In genomic region chr14:101808894-101809670, GRCh38 we compare ENCODE assay signal across 8 cellular contexts. TPM values are rescaled to one million over a fixed set of nuclear protein-coding genes. Genes with fewer than 3 reads are reported as not detected.
DNase-seq lines count a peak whose midpoint lies in the region; ATAC-seq, FAIRE-seq and TF ChIP-seq lines count a peak whose summit lies in the region.

No MANE protein-coding gene starts in this region.

- H3K9me3 Mint-ChIP-seq in activated CD8-positive, alpha-beta memory T cell treated with anti-CD3 and anti-CD28 coated beads, Interleukin-2, amount 10 ng/mL, durations not matched to agents 7 days and 5 days (ENCODE audit: low read depth): no peaks in the 10 kb centered on the region

- H3K36me3 ChIP-seq in HepG2 (replicated peaks in 1 of 2; ENCODE audit: control insufficient read depth in 1 of 2, insufficient read depth in 2 of 2, low read length in 2 of 2) (peaks cover 0 to 16% of the 10 kb centered on the region in 2 experiments; a peak in 1 of 5 replicates), thyroid gland (no peaks in the 10 kb centered on the region)

- H3K4me3 ChIP-seq in HepG2 (replicated peaks in 1 of 3; ENCODE audit: insufficient read depth in 1 of 3, low read depth in 2 of 3, low read length in 3 of 3) (peak overlapping the region; percentile 73 to 84 (median 77)), thyroid gland (replicated peaks in 1 of 3) (peak overlapping the region in 2 of 3 donors; percentile 18 to 45)

- peaks cover 40% of the 10 kb centered on the region for H3K79me2 ChIP-seq in HepG2 (ENCODE audit: insufficient read depth, low read length)

- in situ Hi-C loops in HepG2 (cut with HindIII; ENCODE audit: extremely low pct_ligation_motif_present, low pct_unique_long_range_greater_than_20kb): no loop called here

- POLR2A ChIA-PET in HepG2 (lab: Yijun Ruan, JAX): interaction anchor here (0.6 to 1.5 kb wide), 10 partner anchors 10 to 512 kb away, joined by 3 to 15 read pairs (median 5); no protein-coding TSS in a partner anchor

- TF ChIP-seq RAD21 in HepG2 (CRISPR knock-in tag; IDR thresholded peaks at IDR 0.05): no peak

- CTCF ChIA-PET in activated CD8-positive, alpha-beta memory T cell treated with anti-CD3 and anti-CD28 coated beads, Interleukin-2, amount 10 ng/mL, durations not matched to agents 7 days and 5 days (lab: Charles Lee): interaction anchor here (0.7 to 9.6 kb wide), 16 partner anchors 8 to 205 kb away, joined by 3 to 76 read pairs (median 4); no protein-coding TSS in a partner anchor
- CTCF ChIA-PET in HepG2 (lab: Yijun Ruan, JAX; ENCODE audit: low intra/inter-chr PET ratio, low total read pairs): interaction anchor here (1.3 kb wide), 1 partner anchor 102 kb away, joined by 3 read pairs; no protein-coding TSS in a partner anchor

- no peak for ATAC-seq in activated CD8-positive, alpha-beta memory T cell treated with anti-CD3 and anti-CD28 coated beads, Interleukin-2, amount 10 ng/mL, durations not matched to agents 7 days and 5 days
- ATAC-seq in HepG2: no peak

- peaks cover 18% of the 10 kb centered on the region for H3K36me3 Mint-ChIP-seq in activated CD8-positive, alpha-beta memory T cell treated with anti-CD3 and anti-CD28 coated beads, Interleukin-2, amount 10 ng/mL, durations not matched to agents 7 days and 5 days

- H3K9ac ChIP-seq in HepG2 (ENCODE audit: insufficient read depth, low read depth, low read length): peak overlapping the region; percentile 92

- H3K4me1 ChIP-seq in HepG2 (ENCODE audit: insufficient read depth, low read length): peaks cover 44% of the 10 kb centered on the region
- peaks cover 21 to 39% of the 10 kb centered on the region in 2 donors for H3K4me1 ChIP-seq in thyroid gland

- H4K20me1 ChIP-seq in HepG2 (ENCODE audit: insufficient read depth, low read length): no peaks in the 10 kb centered on the region

- no peaks in the 10 kb centered on the region for H3K27me3 Mint-ChIP-seq in activated CD8-positive, alpha-beta memory T cell treated with anti-CD3 and anti-CD28 coated beads, Interleukin-2, amount 10 ng/mL, durations not matched to agents 7 days and 5 days

- peak overlapping the region; percentile 85 for H3K4me2 ChIP-seq in HepG2 (ENCODE audit: low read depth, low read length)

- H2AFZ ChIP-seq in HepG2 (ENCODE audit: low read length): no peak overlapping the region

- H3K4me3 Mint-ChIP-seq in activated CD8-positive, alpha-beta memory T cell treated with anti-CD3 and anti-CD28 coated beads, Interleukin-2, amount 10 ng/mL, durations not matched to agents 7 days and 5 days: peak overlapping the region; percentile 87

- DNase-seq in activated CD8-positive, alpha-beta memory T cell treated with anti-CD3 and anti-CD28 coated beads, Interleukin-2, amount 10 ng/mL, durations not matched to agents 7 days and 5 days: no peak
- no peak for DNase-seq in activated CD8-positive, alpha-beta memory T cell treated with anti-CD3 and anti-CD28 coated beads, Interleukin-2, amount 50 U/mL, for 48 hours
- DNase-seq in HepG2 (ENCODE audit: low spot score): no peak
- no peak for DNase-seq in thyroid gland
- no peak for DNase-seq in NCI-H69 (lab: John Stamatoyannopoulos, UW)
- DNase-seq in activated gamma-delta T cell treated with Interleukin-2 at 50 U/mL for 16 hours: no peak
- no peak for DNase-seq in H54 (ENCODE audit: insufficient read length, low spot score)

- WGBS in HepG2 (ENCODE audit: low lambda C conversion rate): 53% methylated on average over 6 of the region's 6 CpGs
- 55 to 59% methylated on average over 6 of the region's 6 CpGs for WGBS in thyroid gland, 2 donors

- H3K27ac ChIP-seq in angular gyrus (ENCODE audit: low read depth, low read length): peak overlapping the region; percentile 98
- H3K27ac ChIP-seq in HepG2 (ENCODE audit: extremely low read length, insufficient read depth, low read length): peak overlapping the region; percentile 99
- H3K27ac ChIP-seq in thyroid gland: peak overlapping the region; percentile 99 to 100 (median 99)

- TF ChIP-seq POLR2A in HepG2 (IDR thresholded peaks at IDR 0.05; ENCODE audit: insufficient read depth in 1 of 2, low read depth in 2 of 2, low read length in 2 of 2) (no peak), thyroid gland (IDR thresholded peaks at IDR 0.05) (no peak), H54 (IDR thresholded peaks at IDR 0.05; ENCODE audit: low read depth, low read length) (no peak)

- BruUV-seq in HepG2 (replicated peaks; lab: Mats Ljungman, UMichigan): no TSS peak

- H3K27me3 ChIP-seq in HepG2 (ENCODE audit: control insufficient read depth in 1 of 2, insufficient read depth in 2 of 2, low read length in 2 of 2): no peaks in the 10 kb centered on the region
- H3K27me3 ChIP-seq in thyroid gland: no peaks in the 10 kb centered on the region

- peaks cover 32% of the 10 kb centered on the region for H3K4me1 Mint-ChIP-seq in activated CD8-positive, alpha-beta memory T cell treated with anti-CD3 and anti-CD28 coated beads, Interleukin-2, amount 10 ng/mL, durations not matched to agents 7 days and 5 days

- peak overlapping the region; percentile 95 for H3K27ac Mint-ChIP-seq in activated CD8-positive, alpha-beta memory T cell treated with anti-CD3 and anti-CD28 coated beads, Interleukin-2, amount 10 ng/mL, durations not matched to agents 7 days and 5 days

- FAIRE-seq in HepG2 (lab: Jason Lieb, UNC): no peak
- FAIRE-seq in H54 (lab: Jason Lieb, UNC): no peak

- TF ChIP-seq CTCF in HepG2 (CRISPR knock-in tag; IDR thresholded peaks at IDR 0.05) (no peak), thyroid gland (IDR thresholded peaks at IDR 0.05) (no peak)

- no peak for TF ChIP-seq EP300 in HepG2 (IDR thresholded peaks at IDR 0.05; ENCODE audit: low read depth in 2 of 2, low read length in 2 of 2)
- TF ChIP-seq EP300 in HepG2 (CRISPR knock-in tag; IDR thresholded peaks at IDR 0.05; ENCODE audit: borderline replicate concordance): no peak

- H3K9me3 ChIP-seq in HepG2 (ENCODE audit: low read length): no peaks in the 10 kb centered on the region
- no peaks in the 10 kb centered on the region for H3K9me3 ChIP-seq in thyroid gland

- intact Hi-C loops in HepG2 (cut with micrococcal nuclease; ENCODE audit: unreplicated experiment) (loop anchor here (2.0 to 5.0 kb wide), 2 partner anchors 37 to 140 kb away; no protein-coding TSS in a partner anchor), thyroid gland (cut with DNase I) (no loop called here)

TF ChIP-seq in HepG2, 621 proteins besides CTCF, POLR2A, EP300 and RAD21 (continues in another document):
- TF ChIP-seq NCOR1 (IDR thresholded peaks at IDR 0.05; ENCODE audit: borderline replicate concordance, low read length) (0 out of 2 replicates have a peak, but pooled peaks have one; percentile 43), FOXP1 (IDR thresholded peaks at IDR 0.05) (no peak), FOXP1 (CRISPR knock-in tag; IDR thresholded peaks at IDR 0.05) (0 out of 2 replicates have a peak, but pooled peaks have one; percentile 6), CEBPB (IDR thresholded peaks at IDR 0.05; ENCODE audit: borderline replicate concordance, low read depth, low read length) (peak; percentile 66; the same call in 1 of the 2 replicates), MAFK (conservative IDR thresholded peaks at IDR 0.05 in 1 of 2, IDR thresholded peaks at IDR 0.05 in 1 of 2; ENCODE audit: low read length in 2 of 2) (peak in 1 of 2 experiments; percentile 65; a peak in 2 of 4 replicates), PHF20 (CRISPR knock-in tag; IDR thresholded peaks at IDR 0.05) (no peak), ZNF549 (CRISPR knock-in tag; IDR thresholded peaks at IDR 0.05) (no peak), CHD4 (IDR thresholded peaks at IDR 0.05; ENCODE audit: borderline replicate concordance, low read length) (peak; percentile 10; the same call in 1 of the 2 replicates), TBP (CRISPR knock-in tag; IDR thresholded peaks at IDR 0.05) (no peak), EEA1 (CRISPR knock-in tag; IDR thresholded peaks at IDR 0.05; ENCODE audit: borderline replicate concordance) (no peak), SAP130 (CRISPR knock-in tag; IDR thresholded peaks at IDR 0.05; ENCODE audit: low read depth) (no peak), SAFB2 (CRISPR knock-in tag; IDR thresholded peaks at IDR 0.05; ENCODE audit: borderline replicate concordance, low read depth) (no peak), CEBPG (CRISPR knock-in tag; IDR thresholded peaks at IDR 0.05) (peak; percentile 55; the same call in 1 of the 2 replicates), MXI1 (IDR thresholded peaks at IDR 0.05; ENCODE audit: borderline replicate concordance, low read depth, low read length) (0 out of 3 replicates have a peak, but pooled peaks have one; percentile 7)

RNA-seq across cellular contexts. Expression of gene PPP2R5C, which starts 47.6 kb away (rescaled TPM):
- total RNA-seq in activated CD8-positive, alpha-beta memory T cell treated with anti-CD3 and anti-CD28 coated beads, Interleukin-2, amount 10 ng/mL, durations not matched to agents 7 days and 5 days: 100 to 1,000 TPM; 213 to 234 TPM
- total RNA-seq in HepG2 (2016; rRNA removed; fragmentation: Illumina TruSeq; extraction: Trizol) (74.3 and 94.8 TPM in 2 replicates), thyroid gland (100 to 1,000 TPM; 105 to 209 (median 141) TPM)
- total RNA-seq in HepG2 (2016; cell fraction: cytosol; rRNA removed; fragmentation: Illumina TruSeq; extraction: Trizol; ENCODE audit: low read depth): 82.8 and 86.5 TPM in 2 replicates
- total RNA-seq in HepG2 (2016; cell fraction: insoluble cytoplasmic fraction; rRNA removed; fragmentation: Illumina TruSeq; extraction: Trizol): 71.4 and 92.2 TPM in 2 replicates
- 125 and 142 TPM in 2 replicates for total RNA-seq in HepG2 (2016; cell fraction: membrane; rRNA removed; fragmentation: Illumina TruSeq; extraction: Trizol)
- total RNA-seq in HepG2 (2016; cell fraction: nucleus; rRNA removed; fragmentation: Illumina TruSeq; extraction: Trizol): 51.6 and 56.6 TPM in 2 replicates
- 68.1 and 78.5 TPM in 2 replicates for polyA plus RNA-seq in HepG2 (2011; rRNA removed)
- 38.4 and 55.1 TPM in 2 replicates for polyA plus RNA-seq in HepG2 (2011; cell fraction: cytosol; rRNA removed)
- 57.2 and 60.5 TPM in 2 replicates for polyA plus RNA-seq in HepG2 (2011; cell fraction: nucleus; rRNA removed)
- polyA plus RNA-seq in HepG2 (2012): 61.1 and 92.0 TPM in 2 replicates
- 97.1 and 105 TPM in 2 replicates for polyA plus RNA-seq in HepG2 (2016; cell fraction: cytosol; fragmentation: Illumina TruSeq; extraction: Trizol; ENCODE audit: low read depth)
- polyA plus RNA-seq in HepG2 (2016; cell fraction: insoluble cytoplasmic fraction; fragmentation: Illumina TruSeq; extraction: Trizol; ENCODE audit: low read depth): 87.9 and 89.9 TPM in 2 replicates
- 110 and 121 TPM in 2 replicates for polyA plus RNA-seq in HepG2 (2016; cell fraction: membrane; fragmentation: Illumina TruSeq; extraction: Trizol; ENCODE audit: low read depth)
- polyA plus RNA-seq in HepG2 (2016; cell fraction: nucleus; fragmentation: Illumina TruSeq; extraction: Trizol; ENCODE audit: insufficient read depth, low read depth): 63.8 and 64.0 TPM in 2 replicates
- 69.0 and 106 TPM in 2 replicates for polyA minus RNA-seq in HepG2 (2011; rRNA and poly(A)+ RNA removed; ENCODE audit: low replicate concordance)
- polyA minus RNA-seq in HepG2 (2011; cell fraction: cytosol; rRNA and poly(A)+ RNA removed): 67.1 and 70.9 TPM in 2 replicates
- polyA minus RNA-seq in HepG2 (2011; cell fraction: nucleus; rRNA and poly(A)+ RNA removed): 110 and 115 TPM in 2 replicates
